6 cellular contexts compared by ENCODE assay signal in genomic region chr9:73528922-73529321, GRCh38.
"Had no signal": no experiment of that assay in that cellular context is flagged by ENCODE, and none has a peak within 500 bp of the region (broad histone marks: within the 10 kb centered on the region; RNA-seq: fewer than 3 reads in every experiment).

No MANE protein-coding gene starts in this region.

- FAIRE-seq: HTR-8/SVneo, K562 had no signal

- ATAC-seq: K562 had no signal

- H3K9ac ChIP-seq: KMS-11 had no signal

- H3K4me2 ChIP-seq: KMS-11 had no signal

- H3K27ac ChIP-seq: HL-60, KMS-11 had no signal

- H3K4me3 ChIP-seq: K562 had no signal

- DNase-seq: KBM-7, KG1 had no signal
